Comparison of ENCODE assay signal across 38 cellular contexts in the genomic region with DNA sequence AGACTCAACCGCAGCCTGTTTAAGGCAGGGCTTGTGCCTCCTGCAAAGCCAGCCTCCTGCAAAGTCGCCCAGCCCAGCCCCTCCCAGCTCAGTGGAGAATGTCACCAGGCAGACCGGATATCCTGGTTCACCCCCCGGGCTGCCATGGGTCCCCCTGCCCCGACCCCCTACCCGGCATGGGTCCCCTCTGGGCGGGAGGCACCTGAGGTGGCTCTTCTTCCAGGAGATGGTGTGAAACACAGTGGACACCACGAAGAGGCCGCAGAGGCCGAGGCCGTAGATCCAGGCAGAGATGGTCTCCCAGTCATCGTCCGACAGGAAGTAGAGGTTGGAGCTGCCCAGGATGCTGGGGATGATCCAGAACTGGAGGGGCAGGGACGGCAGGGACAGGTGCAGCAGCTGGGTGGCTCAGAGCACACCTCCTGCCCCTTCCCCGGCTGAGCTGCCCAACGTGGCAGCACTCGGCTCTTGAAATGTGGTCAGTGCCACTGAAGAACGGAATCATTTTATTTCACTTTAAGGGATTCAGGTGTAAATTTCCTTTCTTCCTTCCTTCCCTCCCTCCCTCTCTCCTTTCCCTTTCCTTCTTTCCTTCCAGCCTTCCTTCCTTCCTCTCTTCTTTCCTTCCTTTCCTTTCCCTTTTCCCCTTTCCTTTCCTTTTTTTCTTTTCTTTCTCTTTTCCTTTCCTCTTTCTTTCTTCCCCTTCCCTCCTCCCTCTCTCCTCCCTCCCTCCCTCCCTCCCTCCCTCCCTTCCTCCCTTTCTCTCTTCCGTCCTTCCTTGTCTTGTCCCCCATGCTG. TPM values are rescaled to one million over a fixed set of nuclear protein-coding genes. Genes with fewer than 3 reads are reported as not detected.
"Had no signal": no experiment of that assay in that cellular context is flagged by ENCODE, and none has a peak within 500 bp of the region (broad histone marks: within the 10 kb centered on the region; RNA-seq: fewer than 3 reads in every experiment).

No MANE protein-coding gene starts in this region.

- DNase-seq: activated B cell treated with CpG ODN at 0.5 μM for 24 hours; activated CD4-positive, alpha-beta memory T cell treated with anti-CD3 and anti-CD28 coated beads for 36 hours; activated CD4-positive, alpha-beta T cell treated with anti-CD3 and anti-CD28 coated beads for 4 hours; activated CD4-positive, alpha-beta T cell treated with anti-CD3 and anti-CD28 coated beads, Interleukin-2, amount 50 U/mL, for 1 hour; activated CD4-positive, CD25-positive, alpha-beta regulatory T cell treated with anti-CD3 and anti-CD28 coated beads, Interleukin-2, amount 50 U/mL, for 72 hours; activated CD8-positive, alpha-beta memory T cell treated with anti-CD3 and anti-CD28 coated beads, Interleukin-2, amount 50 U/mL, for 4 hours; activated gamma-delta T cell treated with Interleukin-2 at 50 U/mL for 16 hours; activated naive CD4-positive, alpha-beta T cell treated with anti-CD3 and anti-CD28 coated beads for 36 hours; activated naive CD8-positive, alpha-beta T cell treated with anti-CD3 and anti-CD28 coated beads, Interleukin-2, amount 50 U/mL, for 24 hours; activated T-cell treated with anti-CD3 and anti-CD28 coated beads for 4 hours; activated T-cell treated with anti-CD3 and anti-CD28 coated beads, Interleukin-2, amount 50 U/mL, for 4 hours; anterior cingulate cortex; caudate nucleus; cerebellar nuclear complex; MM.1S; MV-4-11; NCI-H1092; NCI-H146; NCI-H187 treated with DMSO at 0.1 percent for 48 hours; NCI-H345; NCI-H524 treated with DMSO at 0.1 percent for 48 hours; PC-9; SIG-M5; T-helper 1 cell; T-helper 2 cell; T-helper 9 cell had no signal

- ATAC-seq: activated naive CD8-positive, alpha-beta T cell treated with anti-CD3 and anti-CD28 coated beads, Interleukin-2, amount 50 U/mL, for 24 hours; activated T-cell treated with anti-CD3 and anti-CD28 coated beads, Interleukin-2, amount 50 U/mL, for 4 hours; Right ventricle myocardium inferior; SK-N-SH treated with all-trans-retinoic acid at 6 μM for 48 hours had no signal

- H2AFZ ChIP-seq: PC-9 had no signal

- FAIRE-seq: bronchial epithelial cell, RCC 7860 had no signal

- H3K4me3 ChIP-seq: PC-9 had no signal

- H3K27ac ChIP-seq: KMS-11, PC-9, RWPE1, VCaP had no signal

- H3K4me2 ChIP-seq: KMS-11, PC-9 had no signal

- H3K9ac ChIP-seq: KMS-11 had no signal

RNA-seq across cellular contexts. Expression of a gene that starts 36.7 kb away (rescaled TPM):
- total RNA-seq: activated B cell treated with CpG ODN at 0.5 μM for 24 hours had no signal

RNA-seq across cellular contexts. Expression of a gene that starts 38.8 kb away (rescaled TPM):
- total RNA-seq: activated B cell treated with CpG ODN at 0.5 μM for 24 hours; activated CD4-positive, alpha-beta memory T cell treated with anti-CD3 and anti-CD28 coated beads for 36 hours; activated naive CD4-positive, alpha-beta T cell treated with anti-CD3 and anti-CD28 coated beads for 36 hours; activated T-cell treated with anti-CD3 and anti-CD28 coated beads, Interleukin-2, amount 50 U/mL, for 4 hours; activated T-helper 1 cell treated with anti-CD3 and anti-CD28 coated beads, Interleukin-12 subunit alpha, Interleukin-12 subunit beta, Interleukin-2, Interleukin-4 antibody, amounts not matched to agents 30 ng/mL and 10 ng/mL and 1 ng/mL, durations not matched to agents 14 hours and 24 hours and 36 hours; bronchial epithelial cell; LHCN-M2; NCI-H460; OCI-LY7; PC-9; Right ventricle myocardium inferior; SK-MEL-5 had no signal

RNA-seq across cellular contexts. Expression of a gene that starts 58.3 kb away (rescaled TPM):
- total RNA-seq: activated CD4-positive, alpha-beta memory T cell treated with anti-CD3 and anti-CD28 coated beads for 36 hours; activated naive CD4-positive, alpha-beta T cell treated with anti-CD3 and anti-CD28 coated beads for 36 hours; activated T-helper 1 cell treated with anti-CD3 and anti-CD28 coated beads, Interleukin-12 subunit alpha, Interleukin-12 subunit beta, Interleukin-2, Interleukin-4 antibody, amounts not matched to agents 30 ng/mL and 10 ng/mL and 1 ng/mL, durations not matched to agents 14 hours and 24 hours and 36 hours; bronchial epithelial cell; OCI-LY7; PC-9 had no signal
